In genomic region chr1:25782608-25783201, GRCh38 we compare ENCODE assay signal across 1 cellular context.
TF ChIP-seq lines count a peak whose summit lies in the region.

No MANE protein-coding gene starts in this region.

TF ChIP-seq in H1, 55 proteins besides CTCF, POLR2A, EP300 and RAD21:
- TF ChIP-seq EGR1 (IDR thresholded peaks at IDR 0.05; ENCODE audit: borderline replicate concordance, low read depth, low read length) (no peak), EZH2 (IDR thresholded peaks at IDR 0.05; ENCODE audit: low read depth, low read length, severe bottlenecking) (no peak), CREB1 (IDR thresholded peaks at IDR 0.05) (no peak), YY1 (IDR thresholded peaks at IDR 0.05; ENCODE audit: low read depth, low read length) (no peak), SP4 (IDR thresholded peaks at IDR 0.05; ENCODE audit: low read length) (no peak), SIN3A (conservative IDR thresholded peaks at IDR 0.05 in 1 of 2, IDR thresholded peaks at IDR 0.05 in 1 of 2; ENCODE audit: low read depth in 1 of 2, low read length in 2 of 2) (no peak), BCL11A (IDR thresholded peaks at IDR 0.05; ENCODE audit: low read depth in 2 of 2, low read length in 2 of 2) (no peak), HDAC2 (IDR thresholded peaks at IDR 0.05; ENCODE audit: borderline replicate concordance in 1 of 2, low read depth in 2 of 2, low read length in 2 of 2) (no peak)
